25 cellular contexts compared by ENCODE assay signal in the genomic region with DNA sequence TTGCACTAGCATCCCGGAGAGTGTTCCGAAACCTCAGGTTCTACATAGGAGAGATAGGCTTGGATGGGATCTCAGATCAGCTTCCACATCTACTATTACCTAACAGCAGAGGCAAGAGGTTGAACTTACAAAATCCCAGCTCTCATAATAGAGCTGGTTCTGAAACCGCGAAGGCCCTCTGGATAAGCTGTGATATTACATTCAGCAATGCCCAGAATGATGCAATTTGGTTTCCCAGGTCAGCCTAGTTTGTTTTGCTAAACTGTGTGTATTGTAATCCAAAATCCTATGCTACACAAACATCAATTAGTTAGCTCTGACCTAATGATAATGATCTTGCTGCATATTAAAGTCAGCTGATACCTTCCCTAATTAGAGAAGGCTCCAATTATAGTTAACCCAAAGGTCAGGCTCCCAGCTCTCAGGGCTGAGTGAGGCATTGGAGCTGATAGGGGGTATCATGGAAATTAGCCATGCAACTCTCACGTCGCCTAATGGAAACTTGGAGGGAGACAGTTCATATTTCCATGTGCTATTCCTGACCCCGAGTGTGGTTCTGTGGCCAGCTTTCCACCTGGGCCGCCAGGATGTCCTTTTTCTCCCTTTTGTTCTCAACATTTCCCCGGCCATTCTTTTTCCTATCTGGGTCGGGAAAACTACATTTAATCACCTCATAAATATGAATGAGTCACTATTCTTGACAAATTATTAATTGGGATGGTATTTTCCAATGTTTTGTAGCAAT.
"Had no signal": no experiment of that assay in that cellular context is flagged by ENCODE, and none has a peak within 500 bp of the region (broad histone marks: within the 10 kb centered on the region; RNA-seq: fewer than 3 reads in every experiment).

No MANE protein-coding gene starts in this region.

- H3K4me3 Mint-ChIP-seq: activated naive CD8-positive, alpha-beta T cell; activated T-cell treated with anti-CD3 and anti-CD28 coated beads, Interleukin-2, amount 50 U/mL, for 4 hours; dendritic cell treated with granulocyte-macrophage colony-stimulating factor and Interleukin-4, amounts not matched to agents 40 ng/mL and 50 ng/mL, for 4 days; effector memory CD8-positive, alpha-beta T cell; natural killer cell; type B pancreatic cell had no signal

- H3K36me3 Mint-ChIP-seq: activated naive CD8-positive, alpha-beta T cell; natural killer cell had no signal

- H3K27ac Mint-ChIP-seq: activated naive CD8-positive, alpha-beta T cell; activated T-helper 2 cell treated with anti-CD3 and anti-CD28 coated beads, Interferon-gamma antibody, Interleukin-2, Interleukin-4, amounts not matched to agents 10 μg/mL and 5 μg/mL and 100 μg/mL, durations not matched to agents 14 hours and 24 hours and 36 hours; dendritic cell treated with granulocyte-macrophage colony-stimulating factor and Interleukin-4, amounts not matched to agents 40 ng/mL and 50 ng/mL, for 4 days; effector memory CD8-positive, alpha-beta T cell; natural killer cell; type B pancreatic cell had no signal

- H3K4me1 ChIP-seq: adrenal gland, gastrocnemius medialis, vagina had no signal

- H3K27me3 ChIP-seq: adrenal gland, cardiac muscle cell, gastrocnemius medialis, vagina had no signal

- H3K27ac ChIP-seq: adrenal gland, cardiac muscle cell, gastrocnemius medialis, thoracic aorta, vagina had no signal

- H3K4me3 ChIP-seq: adrenal gland, cardiac muscle cell, gastrocnemius medialis, thoracic aorta, vagina had no signal

- FAIRE-seq: endothelial cell of umbilical vein had no signal

- DNase-seq: activated CD4-positive, alpha-beta T cell treated with anti-CD3 and anti-CD28 coated beads for 4 hours; activated CD4-positive, alpha-beta T cell treated with anti-CD3 and anti-CD28 coated beads, Interleukin-2, amount 50 U/mL, for 48 hours; activated CD4-positive, CD25-positive, alpha-beta regulatory T cell; activated CD8-positive, alpha-beta memory T cell treated with anti-CD3 and anti-CD28 coated beads, Interleukin-2, amount 50 U/mL, for 48 hours; activated naive CD4-positive, alpha-beta T cell; activated T-cell treated with anti-CD3 and anti-CD28 coated beads, Interleukin-2, amount 50 U/mL, for 4 hours; adrenal gland; effector memory CD8-positive, alpha-beta T cell; gastrocnemius medialis; hippocampal formation; left ventricle myocardium superior; midbrain; natural killer cell; stimulated activated CD4-positive, alpha-beta T cell treated with anti-CD3 and anti-CD28 coated beads, Interleukin-4, amount 100 ng/mL, for 24 hours; stimulated activated naive CD4-positive, alpha-beta T cell treated with Interleukin-2 at 50 U/mL for 16 hours; T1000 had no signal

- H3K27me3 Mint-ChIP-seq: activated naive CD8-positive, alpha-beta T cell; dendritic cell treated with granulocyte-macrophage colony-stimulating factor and Interleukin-4, amounts not matched to agents 40 ng/mL and 50 ng/mL, for 4 days; effector memory CD8-positive, alpha-beta T cell had no signal

- H3K9me3 Mint-ChIP-seq: effector memory CD8-positive, alpha-beta T cell had no signal

- H3K9me3 ChIP-seq: adrenal gland, gastrocnemius medialis, thoracic aorta had no signal

- ATAC-seq: activated T-cell treated with anti-CD3 and anti-CD28 coated beads, Interleukin-2, amount 50 U/mL, for 4 hours; effector memory CD8-positive, alpha-beta T cell; esophagus mucosa; gastrocnemius medialis; left ventricle myocardium superior; natural killer cell had no signal

- H3K36me3 ChIP-seq: adrenal gland, cardiac muscle cell, gastrocnemius medialis, thoracic aorta, vagina had no signal

- H3K4me1 Mint-ChIP-seq: natural killer cell had no signal
